16 cellular contexts compared by ENCODE assay signal in the genomic region with DNA sequence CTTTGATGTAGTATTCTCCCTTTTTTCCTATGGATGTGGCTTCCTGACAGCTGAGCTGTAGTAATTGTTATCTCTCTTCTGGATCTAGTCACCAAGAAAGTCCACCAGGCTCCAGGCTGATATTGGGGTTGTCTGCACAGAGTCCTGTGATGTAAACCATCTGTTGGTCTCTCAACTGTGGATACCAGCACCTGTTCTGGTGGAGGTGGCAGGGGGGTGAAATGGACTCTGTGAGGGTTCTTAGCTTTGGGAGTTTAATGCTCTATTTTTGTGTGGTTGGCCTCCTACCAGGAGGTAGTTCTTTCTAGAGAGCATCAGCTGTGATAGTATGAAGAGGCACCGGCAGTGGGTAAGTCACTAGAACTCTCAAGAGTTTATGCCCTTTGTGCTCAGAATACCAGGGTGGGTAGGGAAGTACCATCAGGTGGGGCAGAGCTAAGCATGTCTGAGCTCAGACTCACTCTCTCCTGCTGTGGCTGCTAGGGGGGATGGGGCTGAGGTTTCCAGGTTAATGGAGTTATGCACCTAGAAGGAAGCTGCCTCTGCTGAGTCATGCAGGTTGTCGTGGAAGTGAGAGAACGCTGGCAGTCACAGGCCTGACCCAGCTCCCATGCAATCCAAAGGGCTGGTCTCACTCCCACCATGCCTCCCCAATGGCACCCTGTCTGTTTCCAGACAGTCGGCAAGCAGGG. TPM values are rescaled to one million over a fixed set of nuclear protein-coding genes. Genes with fewer than 3 reads are reported as not detected.
DNase-seq lines count a peak whose midpoint lies in the region; ATAC-seq, FAIRE-seq and TF ChIP-seq lines count a peak whose summit lies in the region.
"Had no signal": no experiment of that assay in that cellular context is flagged by ENCODE, and none has a peak within 500 bp of the region (broad histone marks: within the 10 kb centered on the region; RNA-seq: fewer than 3 reads in every experiment).

No MANE protein-coding gene starts in this region.

- H3K27me3 ChIP-seq in bronchial epithelial cell (ENCODE audit: control insufficient read depth, insufficient read depth, low read length) = no peaks in the 10 kb centered on the region

- intact Hi-C loops in mucosa of descending colon (cut with DNase I, micrococcal nuclease) = no loop called here

- no peak overlapping the region for H3K4me3 ChIP-seq in Jurkat, Clone E6-1 (ENCODE audit: low read length)
- no peak overlapping the region for H3K4me3 ChIP-seq in bronchial epithelial cell (ENCODE audit: low read depth, low read length)
- no peak overlapping the region for H3K4me3 ChIP-seq in mucosa of descending colon

- TF ChIP-seq CTCF in bronchial epithelial cell (IDR thresholded peaks at IDR 0.05; ENCODE audit: insufficient read depth, low read length, severe bottlenecking) (no peak), mucosa of descending colon (IDR thresholded peaks at IDR 0.05) (no peak), D721Med (IDR thresholded peaks at IDR 0.05; ENCODE audit: insufficient read depth, missing control alignments) (no peak)

- DNase-seq in DMS53 treated with DMSO at 0.1 percent for 48 hours (lab: John Stamatoyannopoulos, UW; ENCODE audit: unreplicated experiment) (peak; percentile 94), bronchial epithelial cell (ENCODE audit: low read depth) (peak; percentile 95), mucosa of descending colon (no peak), NCI-H1417 treated with DMSO at 0.1 percent for 48 hours (lab: John Stamatoyannopoulos, UW) (no peak), GDM1 (lab: John Stamatoyannopoulos, UW) (no peak), D721Med (ENCODE audit: insufficient read length, low spot score) (no peak)
- peak; percentile 39 for DNase-seq in Jurkat, Clone E6-1 (ENCODE audit: low read depth, low spot score)
- DNase-seq: activated CD4-positive, CD25-positive, alpha-beta regulatory T cell treated with anti-CD3 and anti-CD28 coated beads, Interleukin-2, amount 50 U/mL, for 72 hours; activated naive CD4-positive, alpha-beta T cell; effector memory CD4-positive, alpha-beta T cell; IMR-90; SHP77 had no signal

- peak; percentile 34 for ATAC-seq in mucosa of descending colon
- ATAC-seq in GM18502 (IDR thresholded peaks at IDR 0.05; ENCODE audit: poor library complexity, unreplicated experiment) = no peak

- no peaks in the 10 kb centered on the region for H3K4me1 ChIP-seq in mucosa of descending colon (ENCODE audit: low read depth)

- H3K9me3 ChIP-seq in mucosa of descending colon = peaks cover 4% of the 10 kb centered on the region

- peak; percentile 97 for FAIRE-seq in bronchial epithelial cell (lab: Jason Lieb, UNC)
- no peak for FAIRE-seq in D721Med (lab: Jason Lieb, UNC)
- FAIRE-seq: GM12892 had no signal

- H3K36me3 ChIP-seq in bronchial epithelial cell (ENCODE audit: control insufficient read depth, insufficient read depth, low read length) = no peaks in the 10 kb centered on the region
- H3K36me3 ChIP-seq in mucosa of descending colon (ENCODE audit: low read depth) = no peaks in the 10 kb centered on the region

RNA-seq across cellular contexts. Expression of gene TAS2R14, which starts 3.0 kb away (rescaled TPM):
- polyA plus RNA-seq in Jurkat, Clone E6-1 (2012; ENCODE audit: insufficient read depth, insufficient read length) = 0.76 TPM
- total RNA-seq in bronchial epithelial cell (1.1 and 1.2 TPM in 2 replicates), mucosa of descending colon (1 to 10 TPM; 1.7 to 5.4 (median 2.6) TPM)

RNA-seq across cellular contexts. Expression of gene PRH2, which starts 13.0 kb away (rescaled TPM):
- not detected for polyA plus RNA-seq in Jurkat, Clone E6-1 (2012; ENCODE audit: insufficient read depth, insufficient read length)
- total RNA-seq in bronchial epithelial cell (0.38 TPM in 1 of 2 replicates, not detected in the other), mucosa of descending colon (under 1 TPM in 1 of 3 donors, not detected in 2; 0.73 TPM)
- total RNA-seq: IMR-90 had no signal
- polyA plus RNA-seq: CD14-positive monocyte, neural cell had no signal

RNA-seq across cellular contexts. Expression of gene TAS2R13, which starts 32.7 kb away (rescaled TPM):
- polyA plus RNA-seq in Jurkat, Clone E6-1 (2012; ENCODE audit: insufficient read depth, insufficient read length) = not detected
- total RNA-seq in bronchial epithelial cell (0.38 and 1.1 TPM in 2 replicates), mucosa of descending colon (1 to 10 TPM; 1.1 to 3.2 (median 1.3) TPM)
- polyA plus RNA-seq: CD14-positive monocyte had no signal

RNA-seq across cellular contexts. Expression of gene TAS2R50, which starts 44.6 kb away (rescaled TPM):
- polyA plus RNA-seq in Jurkat, Clone E6-1 (2012; ENCODE audit: insufficient read depth, insufficient read length) = not detected
- 1.0 and 2.1 TPM in 2 replicates for total RNA-seq in bronchial epithelial cell
- 1 to 10 TPM in 2 of 3 donors, under 1 TPM in 1; 0.92 to 3.7 (median 1.5) TPM for total RNA-seq in mucosa of descending colon
- polyA plus RNA-seq: CD14-positive monocyte, IMR-90, neural cell had no signal

RNA-seq across cellular contexts. Expression of gene TAS2R20, which starts 56.0 kb away (rescaled TPM):
- polyA plus RNA-seq in Jurkat, Clone E6-1 (2012; ENCODE audit: insufficient read depth, insufficient read length) = 0.64 TPM
- 1.8 and 2.0 TPM in 2 replicates for total RNA-seq in bronchial epithelial cell
- 1 to 10 TPM; 1.6 to 3.9 (median 1.7) TPM for total RNA-seq in mucosa of descending colon
- polyA plus RNA-seq: CD14-positive monocyte had no signal

Comparison
In these comparisons a context has a peak if more than half of its experiments do, and no peak if none do; other contexts are left out.
1. DNase-seq: peak in DMS53 treated with DMSO at 0.1 percent for 48 hours (single experiment), Jurkat, Clone E6-1 (single experiment) and bronchial epithelial cell (single experiment); none in mucosa of descending colon (0 of 3), NCI-H1417 treated with DMSO at 0.1 percent for 48 hours (single experiment), GDM1 (single experiment) and D721Med (single experiment).